Comparison of ENCODE assay signal across 24 cellular contexts in genomic region chr1:119774746-119775495, GRCh38. TPM values are rescaled to one million over a fixed set of nuclear protein-coding genes. Genes with fewer than 3 reads are reported as not detected.
DNase-seq lines count a peak whose midpoint lies in the region; ATAC-seq and TF ChIP-seq lines count a peak whose summit lies in the region.
"Had no signal": no experiment of that assay in that cellular context is flagged by ENCODE, and none has a peak within 500 bp of the region (broad histone marks: within the 10 kb centered on the region; RNA-seq: fewer than 3 reads in every experiment).

No MANE protein-coding gene starts in this region.

- H3K9me3 Mint-ChIP-seq in mesothelial cell of epicardium = no peaks in the 10 kb centered on the region
- H3K9me3 Mint-ChIP-seq: activated T-helper 1 cell treated with anti-CD3 and anti-CD28 coated beads, Interleukin-12 subunit alpha, Interleukin-12 subunit beta, Interleukin-2, Interleukin-4 antibody, amounts not matched to agents 30 ng/mL and 10 ng/mL and 1 ng/mL, durations not matched to agents 14 hours and 24 hours and 36 hours; effector memory CD8-positive, alpha-beta T cell had no signal

- H3K4me1 ChIP-seq in ectodermal cell (ENCODE audit: control insufficient read depth, insufficient read depth, low read length) (peaks cover 42% of the 10 kb centered on the region), transverse colon (peaks cover 8 to 53% (median 41%) of the 10 kb centered on the region in 4 donors), smooth muscle cell (ENCODE audit: low read depth) (peaks cover 24% of the 10 kb centered on the region)

- DNase-seq in HuH-7 (ENCODE audit: low spot score) = peak; percentile 31
- no peak for DNase-seq in mesothelial cell of epicardium (ENCODE audit: low spot score in 2 of 2, unreplicated experiment in 2 of 2)
- DNase-seq in transverse colon = peak; percentile 75
- no peak for DNase-seq in smooth muscle cell (lab: John Stamatoyannopoulos, UW; ENCODE audit: unreplicated experiment)
- DNase-seq: activated CD4-positive, alpha-beta T cell treated with anti-CD3 and anti-CD28 coated beads for 1 hour; activated CD8-positive, alpha-beta memory T cell treated with anti-CD3 and anti-CD28 coated beads for 24 hours; effector memory CD8-positive, alpha-beta T cell; NCI-H1436 treated with DMSO at 0.1 percent for 48 hours; NCI-H2171 treated with DMSO at 0.1 percent for 48 hours; SHP77; SW 1271; thyroid gland had no signal

- no peak for TF ChIP-seq EP300 in transverse colon (IDR thresholded peaks at IDR 0.05; ENCODE audit: low read depth)

- intact Hi-C loops in transverse colon (cut with DNase I; ENCODE audit: low total_unique reads) = no loop called here

- 81 to 84% methylated on average over 7 of the region's 7 CpGs for WGBS in ectodermal cell, 2 experiments
- WGBS in transverse colon (ENCODE audit: low coverage in 1 of 2), 2 donors = 27 to 51% methylated on average over 5 to 7 of the region's 7 CpGs
- WGBS in smooth muscle cell (ENCODE audit: low lambda C conversion rate) = 62% methylated on average over 7 of the region's 7 CpGs

- no peak overlapping the region for H3K4me2 ChIP-seq in smooth muscle cell

- H3K4me1 Mint-ChIP-seq in mesothelial cell of epicardium = peaks cover 29% of the 10 kb centered on the region

- no peaks in the 10 kb centered on the region for H3K27me3 Mint-ChIP-seq in mesothelial cell of epicardium (ENCODE audit: low read depth)

- no peaks in the 10 kb centered on the region for H3F3A ChIP-seq in smooth muscle cell (ENCODE audit: low read depth)

- H4K20me1 ChIP-seq in smooth muscle cell (ENCODE audit: low read depth) = no peaks in the 10 kb centered on the region

- peak overlapping the region; percentile 15 for H3K27ac Mint-ChIP-seq in mesothelial cell of epicardium
- H3K27ac Mint-ChIP-seq: activated naive CD8-positive, alpha-beta T cell; activated T-helper 1 cell treated with anti-CD3 and anti-CD28 coated beads, Interleukin-12 subunit alpha, Interleukin-12 subunit beta, Interleukin-2, Interleukin-4 antibody, amounts not matched to agents 30 ng/mL and 10 ng/mL and 1 ng/mL, durations not matched to agents 14 hours and 24 hours and 36 hours; effector memory CD8-positive, alpha-beta T cell had no signal

- ATAC-seq in HG03196 (IDR thresholded peaks at IDR 0.05; ENCODE audit: unreplicated experiment) (no peak), GM19463 (IDR thresholded peaks at IDR 0.05; ENCODE audit: unreplicated experiment) (no peak)
- ATAC-seq: effector memory CD8-positive, alpha-beta T cell; sciatic nerve had no signal

- H3K4me3 ChIP-seq in ectodermal cell (ENCODE audit: insufficient read depth, low read depth, low read length) (no peak overlapping the region), transverse colon (no peak overlapping the region), smooth muscle cell (no peak overlapping the region)
- H3K4me3 ChIP-seq: HAP-1, thyroid gland had no signal

- no peak for TF ChIP-seq POLR2A in transverse colon (IDR thresholded peaks at IDR 0.05)

- no peaks in the 10 kb centered on the region for H3K27me3 ChIP-seq in ectodermal cell (ENCODE audit: control insufficient read depth, insufficient read depth, low read length, poor library complexity, severe bottlenecking)
- no peaks in the 10 kb centered on the region for H3K27me3 ChIP-seq in transverse colon
- H3K27me3 ChIP-seq in smooth muscle cell (ENCODE audit: low read depth) = no peaks in the 10 kb centered on the region
- H3K27me3 ChIP-seq: thyroid gland had no signal

- H3K27ac ChIP-seq in ectodermal cell (ENCODE audit: insufficient read depth, low read depth, low read length, poor library complexity, severe bottlenecking) = peak overlapping the region; percentile 97
- H3K27ac ChIP-seq in transverse colon = peak overlapping the region; percentile 62 to 74 (median 70)
- no peak overlapping the region for H3K27ac ChIP-seq in smooth muscle cell (ENCODE audit: low read depth)

- no peak overlapping the region for H2AFZ ChIP-seq in smooth muscle cell (ENCODE audit: low read depth)

- H3K9ac ChIP-seq in smooth muscle cell (ENCODE audit: low read depth) = no peak overlapping the region

- H3K36me3 ChIP-seq in ectodermal cell (ENCODE audit: control insufficient read depth, insufficient read depth, low read length) (no peaks in the 10 kb centered on the region), transverse colon (no peaks in the 10 kb centered on the region), smooth muscle cell (ENCODE audit: low read depth) (no peaks in the 10 kb centered on the region)
- H3K36me3 ChIP-seq: HAP-1, thyroid gland had no signal

- no peaks in the 10 kb centered on the region for H3K36me3 Mint-ChIP-seq in mesothelial cell of epicardium
- H3K36me3 Mint-ChIP-seq: activated naive CD8-positive, alpha-beta T cell had no signal

- in situ Hi-C loops in transverse colon (cut with MboI; ENCODE audit: low pct_ligation_motif_present in 1 of 4, low pct_unique_long_range_greater_than_20kb in 1 of 4, low sequenced_read_pairs in 3 of 4) = no loop called here

- no peaks in the 10 kb centered on the region for H3K79me2 ChIP-seq in smooth muscle cell (ENCODE audit: low read depth)

- H3K9me3 ChIP-seq in ectodermal cell (ENCODE audit: control insufficient read depth, low read length) (no peaks in the 10 kb centered on the region), transverse colon (no peaks in the 10 kb centered on the region), smooth muscle cell (replicated peaks; ENCODE audit: low read depth) (no peaks in the 10 kb centered on the region)
- H3K9me3 ChIP-seq: HAP-1, thyroid gland had no signal

- no peak overlapping the region for H3K4me3 Mint-ChIP-seq in mesothelial cell of epicardium
- H3K4me3 Mint-ChIP-seq: activated naive CD8-positive, alpha-beta T cell; activated T-helper 1 cell treated with anti-CD3 and anti-CD28 coated beads, Interleukin-12 subunit alpha, Interleukin-12 subunit beta, Interleukin-2, Interleukin-4 antibody, amounts not matched to agents 30 ng/mL and 10 ng/mL and 1 ng/mL, durations not matched to agents 14 hours and 24 hours and 36 hours; effector memory CD8-positive, alpha-beta T cell had no signal

- TF ChIP-seq CTCF in mesothelial cell of epicardium (IDR thresholded peaks at IDR 0.05; ENCODE audit: unreplicated experiment) (no peak), transverse colon (IDR thresholded peaks at IDR 0.05) (no peak), smooth muscle cell (IDR thresholded peaks at IDR 0.05; ENCODE audit: borderline replicate concordance, insufficient read depth, poor library complexity, severe bottlenecking) (no peak)

RNA-seq across cellular contexts. Expression of gene HMGCS2, which starts 6.2 kb away (rescaled TPM):
- 0.91 TPM for polyA plus RNA-seq in ectodermal cell (2013, experiment 1 of 4)
- polyA plus RNA-seq in ectodermal cell (2013, experiment 2 of 4) = 0.91 TPM
- 1.1 TPM for polyA plus RNA-seq in ectodermal cell (2013, experiment 3 of 4)
- polyA plus RNA-seq in ectodermal cell (2013, experiment 4 of 4) = 0.81 TPM
- 0.47 to 1.4 TPM (median 0.51 TPM) in 3 replicates for total RNA-seq in mesothelial cell of epicardium
- total RNA-seq in transverse colon = 1,000 to 10,000 TPM in 1 of 4 donors, 100 to 1,000 TPM in 2, 10 to 100 TPM in 1; 24.7 to 1,050 (median 278) TPM
- total RNA-seq in smooth muscle cell = not detected in 2 replicates
- 0.08 TPM in 1 of 2 replicates, not detected in the other for polyA plus RNA-seq in smooth muscle cell
- total RNA-seq: activated T-helper 1 cell treated with anti-CD3 and anti-CD28 coated beads, Interleukin-12 subunit alpha, Interleukin-12 subunit beta, Interleukin-2, Interleukin-4 antibody, amounts not matched to agents 30 ng/mL and 10 ng/mL and 1 ng/mL, durations not matched to agents 14 hours and 24 hours and 36 hours; chondrocyte; Daoy; myocyte; osteoblast; sciatic nerve had no signal

RNA-seq across cellular contexts. Expression of gene REG4, which starts 36.3 kb away (rescaled TPM):
- polyA plus RNA-seq in ectodermal cell (2013, experiment 1 of 4) = 0.31 TPM
- polyA plus RNA-seq in ectodermal cell (2013, experiment 2 of 4) = not detected
- polyA plus RNA-seq in ectodermal cell (2013, experiment 3 of 4) = not detected
- polyA plus RNA-seq in ectodermal cell (2013, experiment 4 of 4) = not detected
- 0.16 to 0.29 TPM in 2 of 3 replicates, not detected in the other for total RNA-seq in mesothelial cell of epicardium
- 10 to 100 TPM in 1 of 4 donors, 1 to 10 TPM in 1, under 1 TPM in 1, not detected in 1; 0.48 to 11.9 (median 3.2) TPM for total RNA-seq in transverse colon
- not detected in 2 replicates for total RNA-seq in smooth muscle cell
- 0.30 TPM in 1 of 2 replicates, not detected in the other for polyA plus RNA-seq in smooth muscle cell
- total RNA-seq: chondrocyte, Daoy, lower leg skin, myocyte, osteoblast, sciatic nerve, thyroid gland had no signal

Comparison
In these comparisons a context has a peak if more than half of its experiments do, and no peak if none do; other contexts are left out.
1. DNase-seq: peak in HuH-7 (single experiment) and transverse colon (single experiment); none in mesothelial cell of epicardium (0 of 2) and smooth muscle cell (single experiment).
2. RNA of gene HMGCS2, which starts 6.2 kb away (total RNA-seq): 24.7 to 1,050 TPM in transverse colon; 0.47 to 1.4 TPM in mesothelial cell of epicardium and not detected in smooth muscle cell; every median in the first group is over 10 times any median in the second.